ENCODE assay signal across 9 cellular contexts in genomic region chr7:139043823-139044812, GRCh38. TPM values are rescaled to one million over a fixed set of nuclear protein-coding genes. Genes with fewer than 3 reads are reported as not detected.
A peak's percentile ranks its signal among the peaks of the same experiment; 100 is the strongest.
DNase-seq lines count a peak whose midpoint lies in the region; ATAC-seq and TF ChIP-seq lines count a peak whose summit lies in the region.
"Had no signal": no experiment of that assay in that cellular context is flagged by ENCODE, and none has a peak within 500 bp of the region (broad histone marks: within the 10 kb centered on the region; RNA-seq: fewer than 3 reads in every experiment).

No MANE protein-coding gene starts in this region.

- H3K4me1 ChIP-seq in lower lobe of right lung: peaks cover 13% of the 10 kb centered on the region

- H3K4me3 ChIP-seq in lower lobe of right lung (no peak overlapping the region), H7 (ENCODE audit: insufficient read depth, low read depth, low read length) (no peak overlapping the region)
- H3K4me3 ChIP-seq: adrenal gland had no signal

- no peak for TF ChIP-seq CTCF in lower lobe of right lung (IDR thresholded peaks at IDR 0.05)

- peak; percentile 43 to 58 for ATAC-seq in lower lobe of right lung

- H3K36me3 ChIP-seq in lower lobe of right lung: peaks cover 49% of the 10 kb centered on the region
- H3K36me3 ChIP-seq in H7 (replicated peaks; ENCODE audit: control insufficient read depth, insufficient read depth, low read length): peaks cover 3% of the 10 kb centered on the region

- no peaks in the 10 kb centered on the region for H3K9me3 ChIP-seq in lower lobe of right lung
- H3K9me3 ChIP-seq: adrenal gland had no signal

- peak overlapping the region; percentile 25 for H3K27ac ChIP-seq in lower lobe of right lung
- H3K27ac ChIP-seq: adrenal gland had no signal

- DNase-seq in CMK (ENCODE audit: low read depth): peak; percentile 70
- DNase-seq in NCI-H1417 treated with DMSO at 0.1 percent for 48 hours (lab: John Stamatoyannopoulos, UW): peak; percentile 65
- DNase-seq in activated CD8-positive, alpha-beta memory T cell treated with anti-CD3 and anti-CD28 coated beads, Interleukin-2, amount 50 U/mL, for 24 hours (ENCODE audit: extremely low read depth): peak; percentile 62
- DNase-seq in lower lobe of right lung: peak; percentile 53
- no peak for DNase-seq in putamen (ENCODE audit: low spot score)
- no peak for DNase-seq in OCI-M2 (lab: John Stamatoyannopoulos, UW; ENCODE audit: unreplicated experiment)
- DNase-seq in RPMI8226: no peak
- no peak for DNase-seq in H7

- intact Hi-C loops in lower lobe of right lung (cut with DNase I): no loop called here

- H3K27me3 ChIP-seq in lower lobe of right lung (ENCODE audit: low read depth): no peaks in the 10 kb centered on the region
- no peaks in the 10 kb centered on the region; the same call in 1 of the 2 replicates for H3K27me3 ChIP-seq in H7 (ENCODE audit: control insufficient read depth, insufficient read depth, low read length)
- H3K27me3 ChIP-seq: adrenal gland had no signal

RNA-seq across cellular contexts. Expression of gene ZC3HAV1L, which starts 8.3 kb away (rescaled TPM):
- total RNA-seq in lower lobe of right lung: 7.1 TPM
- total RNA-seq in H7 (2014; rRNA removed; shearing (Covaris generic)): 1.1 and 1.7 TPM in 2 replicates

Comparison
In these comparisons a context has a peak if more than half of its experiments do, and no peak if none do; other contexts are left out.
1. DNase-seq: peak in CMK (single experiment), NCI-H1417 treated with DMSO at 0.1 percent for 48 hours (single experiment), activated CD8-positive, alpha-beta memory T cell treated with anti-CD3 and anti-CD28 coated beads, Interleukin-2, amount 50 U/mL, for 24 hours (single experiment) and lower lobe of right lung (single experiment); none in putamen (single experiment), OCI-M2 (single experiment), RPMI8226 (single experiment) and H7 (single experiment).